Comparison of ENCODE assay signal across 23 cellular contexts in genomic region chr19:41620171-41620570, GRCh38. TPM values are rescaled to one million over a fixed set of nuclear protein-coding genes. Genes with fewer than 3 reads are reported as not detected.
DNase-seq lines count a peak whose midpoint lies in the region; ATAC-seq and TF ChIP-seq lines count a peak whose summit lies in the region.
"Had no signal": no experiment of that assay in that cellular context is flagged by ENCODE, and none has a peak within 500 bp of the region (broad histone marks: within the 10 kb centered on the region; RNA-seq: fewer than 3 reads in every experiment).

No MANE protein-coding gene starts in this region.

- no peaks in the 10 kb centered on the region; the same call in 1 of the 2 replicates for H3K27me3 ChIP-seq in H9 (ENCODE audit: insufficient read depth, low read length)
- no peaks in the 10 kb centered on the region for H3K27me3 ChIP-seq in foreskin keratinocyte
- H3K27me3 ChIP-seq: BE2C had no signal

- no peak overlapping the region for H4K91ac ChIP-seq in H9 (ENCODE audit: insufficient read length, low read depth, low read length)

- H2BK5ac ChIP-seq in H9 (ENCODE audit: insufficient read length, low read length), result no peak overlapping the region

- no peak overlapping the region for H2AFZ ChIP-seq in H9 (ENCODE audit: low read length)

- no peak overlapping the region for H3K27ac ChIP-seq in H9 (ENCODE audit: insufficient read length, low read depth, low read length)
- H3K27ac ChIP-seq in foreskin keratinocyte, result no peak overlapping the region
- H3K27ac ChIP-seq: A549 had no signal

- DNase-seq in activated CD8-positive, alpha-beta memory T cell treated with anti-CD3 and anti-CD28 coated beads, Interleukin-2, amount 50 U/mL, for 48 hours, result peak; percentile 40
- no peak for DNase-seq in activated CD8-positive, alpha-beta memory T cell treated with anti-CD3 and anti-CD28 coated beads, Interleukin-2, amount 50 U/mL, for 4 hours
- DNase-seq in H9 (peak; percentile 14), type B pancreatic cell (ENCODE audit: extremely low spot score, unreplicated experiment) (peak; percentile 56), NAMALWA (ENCODE audit: low spot score) (no peak), foreskin keratinocyte (no peak)
- DNase-seq: 8988T; ACHN; AML-193; BE2C; C1 segment of cervical spinal cord; CD4-positive, alpha-beta T cell; DMS 273 treated with DMSO at 0.1 percent for 48 hours; DMS79; EL; GDM1; GOT3; HCEC 1CT had no signal

- no peak overlapping the region for H2BK12ac ChIP-seq in H9 (ENCODE audit: insufficient read length, low read depth, low read length)

- no peak overlapping the region for H2BK120ac ChIP-seq in H9 (ENCODE audit: low read depth, low read length, poor library complexity, severe bottlenecking)

- H4K8ac ChIP-seq in H9 (replicated peaks; ENCODE audit: insufficient read length, low read depth, low read length), result no peak overlapping the region

- peaks cover 80 to 99% of the 10 kb centered on the region in 2 experiments for H3K9me3 Mint-ChIP-seq in H9
- no peaks in the 10 kb centered on the region for H3K9me3 Mint-ChIP-seq in dendritic cell treated with granulocyte-macrophage colony-stimulating factor and Interleukin-4, amounts not matched to agents 40 ng/mL and 50 ng/mL, for 4 days
- H3K9me3 Mint-ChIP-seq in type B pancreatic cell, result peaks cover 5% of the 10 kb centered on the region
- H3K9me3 Mint-ChIP-seq: CD4-positive, alpha-beta T cell; CD8-positive, alpha-beta memory T cell had no signal

- no peaks in the 10 kb centered on the region for H4K20me1 ChIP-seq in H9 (ENCODE audit: control insufficient read depth, insufficient read depth, insufficient read length)

- no peak overlapping the region for H4K5ac ChIP-seq in H9 (ENCODE audit: insufficient read length, low read depth, low read length)

- no CpG with 5 or more reads among the region's 5 CpGs for WGBS in H9 (ENCODE audit: extremely low coverage, insufficient read length, low lambda C conversion rate)

- ATAC-seq in GM18861 (IDR thresholded peaks at IDR 0.05; ENCODE audit: unreplicated experiment), result no peak
- no peak for ATAC-seq in foreskin keratinocyte
- ATAC-seq: A549, GM12878 had no signal

- H3K4me1 ChIP-seq in H9 (ENCODE audit: insufficient read depth, low read length) (no peaks in the 10 kb centered on the region), foreskin keratinocyte (no peaks in the 10 kb centered on the region)
- H3K4me1 ChIP-seq: A549, BE2C had no signal

- H3K27me3 Mint-ChIP-seq in H9 (ENCODE audit: low read depth), result peaks cover 2% of the 10 kb centered on the region
- no peaks in the 10 kb centered on the region for H3K27me3 Mint-ChIP-seq in dendritic cell treated with granulocyte-macrophage colony-stimulating factor and Interleukin-4, amounts not matched to agents 40 ng/mL and 50 ng/mL, for 4 days
- no peaks in the 10 kb centered on the region for H3K27me3 Mint-ChIP-seq in type B pancreatic cell

- H2BK15ac ChIP-seq in H9 (ENCODE audit: low read depth, low read length), result no peak overlapping the region

- intact Hi-C loops in dendritic cell treated with granulocyte-macrophage colony-stimulating factor and Interleukin-4, amounts not matched to agents 40 ng/mL and 50 ng/mL, for 4 days (cut with micrococcal nuclease), result no loop called here

- no peak overlapping the region for H3K56ac ChIP-seq in H9 (ENCODE audit: insufficient read length, low read depth, low read length)

- H3K9me3 ChIP-seq in H9 (ENCODE audit: control insufficient read depth, low read depth, low read length), result peaks cover 80% of the 10 kb centered on the region
- H3K9me3 ChIP-seq: A549, BE2C had no signal

- TF ChIP-seq CTCF in H9 (conservative IDR thresholded peaks at IDR 0.05) (no peak), type B pancreatic cell (conservative IDR thresholded peaks at IDR 0.05) (no peak), foreskin keratinocyte (conservative IDR thresholded peaks at IDR 0.05) (no peak)

- H3K4ac ChIP-seq in H9 (ENCODE audit: low read depth, low read length), result no peak overlapping the region

- no peak overlapping the region for H2BK20ac ChIP-seq in H9 (ENCODE audit: low read depth, low read length, poor library complexity, severe bottlenecking)

- H3K4me2 ChIP-seq in H9 (ENCODE audit: insufficient read depth, insufficient read length, low read length), result no peak overlapping the region
- H3K4me2 ChIP-seq: A549 had no signal

- no peak overlapping the region for H3T11ph ChIP-seq in H9 (ENCODE audit: low read length)

- H3K23me2 ChIP-seq in H9 (ENCODE audit: insufficient read length, low read depth, low read length, poor library complexity, severe bottlenecking), result no peaks in the 10 kb centered on the region

- H3K23ac ChIP-seq in H9 (ENCODE audit: insufficient read length, low read depth, low read length), result no peak overlapping the region

- H3K79me1 ChIP-seq in H9 (ENCODE audit: insufficient read depth, low read depth, low read length, poor library complexity, severe bottlenecking), result no peaks in the 10 kb centered on the region

- H3K14ac ChIP-seq in H9 (ENCODE audit: insufficient read depth, low read length), result no peak overlapping the region

- no peak overlapping the region for H3K27ac Mint-ChIP-seq in H9
- peak overlapping the region; percentile 28 for H3K27ac Mint-ChIP-seq in dendritic cell treated with granulocyte-macrophage colony-stimulating factor and Interleukin-4, amounts not matched to agents 40 ng/mL and 50 ng/mL, for 4 days
- H3K27ac Mint-ChIP-seq in type B pancreatic cell, result no peak overlapping the region
- H3K27ac Mint-ChIP-seq: CD4-positive, alpha-beta T cell; CD8-positive, alpha-beta memory T cell had no signal

- no peaks in the 10 kb centered on the region for H3K79me2 ChIP-seq in H9 (ENCODE audit: insufficient read depth, low read length)

- no peak overlapping the region for H2AK5ac ChIP-seq in H9 (ENCODE audit: insufficient read length, low read length)

- no peak overlapping the region for H3K9ac ChIP-seq in H9 (ENCODE audit: extremely low read depth, insufficient read length, low read length)

- no peaks in the 10 kb centered on the region for H3K4me1 Mint-ChIP-seq in H9
- peaks cover 94% of the 10 kb centered on the region for H3K4me1 Mint-ChIP-seq in dendritic cell treated with granulocyte-macrophage colony-stimulating factor and Interleukin-4, amounts not matched to agents 40 ng/mL and 50 ng/mL, for 4 days (ENCODE audit: low read depth)
- H3K4me1 Mint-ChIP-seq in type B pancreatic cell (ENCODE audit: unreplicated experiment), result no peaks in the 10 kb centered on the region
- H3K4me1 Mint-ChIP-seq: CD8-positive, alpha-beta memory T cell had no signal

- H3K18ac ChIP-seq in H9 (ENCODE audit: insufficient read length, low read depth, low read length), result no peak overlapping the region

- no peak overlapping the region for H3K4me3 Mint-ChIP-seq in H9
- H3K4me3 Mint-ChIP-seq in dendritic cell treated with granulocyte-macrophage colony-stimulating factor and Interleukin-4, amounts not matched to agents 40 ng/mL and 50 ng/mL, for 4 days, result no peak overlapping the region
- H3K4me3 Mint-ChIP-seq in type B pancreatic cell, result no peak overlapping the region
- H3K4me3 Mint-ChIP-seq: CD4-positive, alpha-beta T cell had no signal

- H3K36me3 Mint-ChIP-seq in H9 (ENCODE audit: insufficient read depth in 1 of 3, low read depth in 3 of 3), result peaks cover 3 to 20% (median 9%) of the 10 kb centered on the region in 3 experiments; a peak in 5 of 7 replicates
- no peaks in the 10 kb centered on the region for H3K36me3 Mint-ChIP-seq in dendritic cell treated with granulocyte-macrophage colony-stimulating factor and Interleukin-4, amounts not matched to agents 40 ng/mL and 50 ng/mL, for 4 days (ENCODE audit: low read depth)
- no peaks in the 10 kb centered on the region for H3K36me3 Mint-ChIP-seq in type B pancreatic cell
- H3K36me3 Mint-ChIP-seq: CD8-positive, alpha-beta memory T cell had no signal

RNA-seq across cellular contexts. Expression of gene CEACAM4, which starts 6.7 kb away (rescaled TPM):
- total RNA-seq in H9 (2021) (not detected in 2 replicates), type B pancreatic cell (ENCODE audit: low replicate concordance) (not detected in 2 replicates), foreskin keratinocyte (not detected in 2 replicates)
- not detected in 2 replicates for polyA plus RNA-seq in foreskin keratinocyte
- total RNA-seq: CD8-positive, alpha-beta memory T cell; GM12878 had no signal
- polyA plus RNA-seq: A549; CD8-positive, alpha-beta memory T cell; GM12878 had no signal

RNA-seq across cellular contexts. Expression of gene CEACAM21, which starts 44.2 kb away (rescaled TPM):
- total RNA-seq in H9 (2021) (not detected in 2 replicates), type B pancreatic cell (ENCODE audit: low replicate concordance) (not detected in 2 replicates), foreskin keratinocyte (not detected in 2 replicates)
- polyA plus RNA-seq in foreskin keratinocyte, result not detected in 2 replicates
- polyA plus RNA-seq: A549 had no signal

Comparison
In these comparisons a context has a peak if more than half of its experiments do, and no peak if none do; other contexts are left out.
1. DNase-seq: peak in activated CD8-positive, alpha-beta memory T cell treated with anti-CD3 and anti-CD28 coated beads, Interleukin-2, amount 50 U/mL, for 48 hours (single experiment), H9 (single experiment) and type B pancreatic cell (single experiment); none in activated CD8-positive, alpha-beta memory T cell treated with anti-CD3 and anti-CD28 coated beads, Interleukin-2, amount 50 U/mL, for 4 hours (single experiment), NAMALWA (single experiment) and foreskin keratinocyte (0 of 2).